In genomic region chr2:182636694-182637093, GRCh38 we compare ENCODE assay signal across 16 cellular contexts.
DNase-seq lines count a peak whose midpoint lies in the region; ATAC-seq, FAIRE-seq and TF ChIP-seq lines count a peak whose summit lies in the region.
"Had no signal": no experiment of that assay in that cellular context is flagged by ENCODE, and none has a peak within 500 bp of the region (broad histone marks: within the 10 kb centered on the region; RNA-seq: fewer than 3 reads in every experiment).

No MANE protein-coding gene starts in this region.

- H3K36me3 Mint-ChIP-seq in GM23338 (ENCODE audit: low read depth) (no peaks in the 10 kb centered on the region), astrocyte (ENCODE audit: low read depth, unreplicated experiment) (no peaks in the 10 kb centered on the region)

- H3K4me3 Mint-ChIP-seq in GM23338 (no peak overlapping the region), astrocyte (ENCODE audit: unreplicated experiment) (no peak overlapping the region)

- peaks cover 32% of the 10 kb centered on the region for H3K4me1 ChIP-seq in GM23338 (ENCODE audit: insufficient read depth)
- H3K4me1 ChIP-seq in astrocyte (ENCODE audit: insufficient read depth, low read length) = no peaks in the 10 kb centered on the region

- no peaks in the 10 kb centered on the region for H3F3A ChIP-seq in GM23338 (replicated peaks; ENCODE audit: low read depth)

- FAIRE-seq in astrocyte (lab: Jason Lieb, UNC) = no peak

- H3K4me2 ChIP-seq in GM23338 = no peak overlapping the region
- no peak overlapping the region for H3K4me2 ChIP-seq in astrocyte (ENCODE audit: low read length)

- no peaks in the 10 kb centered on the region for H3K27me3 ChIP-seq in GM23338 (ENCODE audit: insufficient read depth)
- H3K27me3 ChIP-seq in astrocyte (ENCODE audit: insufficient read depth, low read length) = no peaks in the 10 kb centered on the region
- H3K27me3 ChIP-seq in H7 (ENCODE audit: control insufficient read depth, insufficient read depth, low read length) = no peaks in the 10 kb centered on the region

- peaks cover 48% of the 10 kb centered on the region for H3K4me1 Mint-ChIP-seq in GM23338
- peaks cover 5% of the 10 kb centered on the region for H3K4me1 Mint-ChIP-seq in astrocyte (ENCODE audit: low read depth, unreplicated experiment)

- H3K9me2 ChIP-seq in GM23338 (ENCODE audit: insufficient read depth) = no peaks in the 10 kb centered on the region

- H3K36me3 ChIP-seq in GM23338 (ENCODE audit: insufficient read depth) = no peaks in the 10 kb centered on the region
- no peaks in the 10 kb centered on the region for H3K36me3 ChIP-seq in astrocyte (ENCODE audit: insufficient read depth, low read length)
- no peaks in the 10 kb centered on the region for H3K36me3 ChIP-seq in H7 (replicated peaks; ENCODE audit: control insufficient read depth, insufficient read depth, low read length)

- no peak overlapping the region for H3K27ac ChIP-seq in GM23338 (ENCODE audit: low read depth)
- H3K27ac ChIP-seq in astrocyte (ENCODE audit: low read depth, low read length) = no peak overlapping the region
- H3K27ac ChIP-seq: SK-N-MC had no signal

- peak; percentile 70 for ATAC-seq in GM23338
- ATAC-seq in GM21723 (IDR thresholded peaks at IDR 0.05; ENCODE audit: unreplicated experiment) = no peak
- ATAC-seq: Panc1, Right ventricle myocardium inferior had no signal

- DNase-seq in GM23338 (ENCODE audit: low spot score) (peak; percentile 63), astrocyte (ENCODE audit: low read depth) (no peak), left kidney (ENCODE audit: low read depth, low spot score) (peak; percentile 47), retinal pigment epithelial cell (ENCODE audit: low read depth) (no peak), H7 (no peak), NCI-H226 (no peak)
- DNase-seq: C1 segment of cervical spinal cord, DMS 273 treated with DMSO at 0.1 percent for 48 hours, MM.1S, NCI-H1092 treated with DMSO at 0.1 percent for 48 hours, NCI-H1694, NCI-H524 treated with DMSO at 0.1 percent for 48 hours had no signal

- H3K27me3 Mint-ChIP-seq in GM23338 (ENCODE audit: insufficient read depth, low read depth, poor library complexity) (peaks cover 2% of the 10 kb centered on the region), astrocyte (ENCODE audit: low read depth, unreplicated experiment) (no peaks in the 10 kb centered on the region)

- H4K20me1 ChIP-seq in GM23338 (replicated peaks; ENCODE audit: insufficient read depth) (no peaks in the 10 kb centered on the region), astrocyte (ENCODE audit: insufficient read depth, low read length) (no peaks in the 10 kb centered on the region)

- H3K9me3 Mint-ChIP-seq in GM23338 (no peaks in the 10 kb centered on the region), astrocyte (ENCODE audit: unreplicated experiment) (no peaks in the 10 kb centered on the region)

- no peak overlapping the region for H3K9ac ChIP-seq in astrocyte (ENCODE audit: low read length)

- no peaks in the 10 kb centered on the region for H3K79me2 ChIP-seq in GM23338 (replicated peaks; ENCODE audit: insufficient read depth)
- H3K79me2 ChIP-seq in astrocyte (ENCODE audit: insufficient read depth, low read length) = no peaks in the 10 kb centered on the region

- no peak overlapping the region for H3K27ac Mint-ChIP-seq in GM23338
- H3K27ac Mint-ChIP-seq in astrocyte (ENCODE audit: unreplicated experiment) = peak overlapping the region; percentile 21

- H2AFZ ChIP-seq in GM23338 (no peak overlapping the region), astrocyte (ENCODE audit: low read depth, low read length) (no peak overlapping the region)

- TF ChIP-seq CTCF in GM23338 (conservative IDR thresholded peaks at IDR 0.05; ENCODE audit: low read depth in 2 of 2) (no peak), astrocyte (IDR thresholded peaks at IDR 0.05; ENCODE audit: insufficient read depth, low read depth, low read length) (no peak), retinal pigment epithelial cell (conservative IDR thresholded peaks at IDR 0.05; ENCODE audit: low read depth, low read length) (peak; percentile 6)

- H3K4me3 ChIP-seq in GM23338 (no peak overlapping the region), astrocyte (ENCODE audit: insufficient read depth, low read depth, low read length) (no peak overlapping the region), retinal pigment epithelial cell (ENCODE audit: low read length) (no peak overlapping the region), H7 (ENCODE audit: insufficient read depth, low read depth, low read length) (no peak overlapping the region)
- H3K4me3 ChIP-seq: SK-N-MC had no signal

- H3K9me3 ChIP-seq in astrocyte (ENCODE audit: insufficient read depth, low read depth, low read length) = no peaks in the 10 kb centered on the region

TF ChIP-seq in GM23338, 12 proteins besides CTCF, POLR2A, EP300 and RAD21:
- TF ChIP-seq EZH2 (IDR thresholded peaks at IDR 0.05; ENCODE audit: low read depth, unreplicated experiment) = no peak

Comparison
In these comparisons a context has a peak if more than half of its experiments do, and no peak if none do; other contexts are left out.
1. DNase-seq: peak in GM23338 (single experiment) and left kidney (single experiment); none in astrocyte (single experiment), retinal pigment epithelial cell (single experiment), H7 (single experiment) and NCI-H226 (single experiment).